Comparison of ENCODE assay signal across 8 cellular contexts in the genomic region with DNA sequence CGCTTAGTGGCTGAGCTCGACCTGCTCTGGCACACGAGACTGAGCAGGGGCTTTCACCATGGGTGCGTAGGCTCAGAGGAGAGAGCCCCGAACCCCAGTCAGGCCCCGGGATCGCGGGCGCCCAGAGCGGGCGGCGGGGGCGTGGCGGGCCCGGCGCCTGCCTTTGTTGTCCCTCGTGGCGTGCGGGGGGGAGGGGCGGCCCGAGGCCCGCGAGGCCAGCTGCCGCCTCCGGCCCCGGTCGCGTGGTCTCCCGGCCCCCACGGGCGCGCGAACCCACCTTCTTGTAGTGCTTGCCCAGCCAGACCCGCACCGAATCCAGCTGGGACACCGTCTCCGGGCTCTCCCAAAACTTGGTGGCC. TPM values are rescaled to one million over a fixed set of nuclear protein-coding genes. Genes with fewer than 3 reads are reported as not detected.
DNase-seq lines count a peak whose midpoint lies in the region; ATAC-seq and TF ChIP-seq lines count a peak whose summit lies in the region.

No MANE protein-coding gene starts in this region.

- DNase-seq in NCI-H2196 (lab: John Stamatoyannopoulos, UW; ENCODE audit: unreplicated experiment), result peak; percentile 35
- no peak for DNase-seq in NCI-H2196 treated with DMSO at 0.1 percent for 48 hours (lab: John Stamatoyannopoulos, UW; ENCODE audit: unreplicated experiment)
- DNase-seq in RPMI7951 (ENCODE audit: low read depth), result peak; percentile 40
- DNase-seq in activated naive CD4-positive, alpha-beta T cell treated with anti-CD3 and anti-CD28 coated beads, Interleukin-2, amount 50 U/mL, for 72 hours (ENCODE audit: low spot score in 2 of 2), result peak; percentile 72 to 75
- peak; percentile 73 for DNase-seq in left cardiac atrium
- DNase-seq in psoas muscle, result peak; percentile 73 to 84
- no peak for DNase-seq in vagina (ENCODE audit: extremely low spot score in 2 of 2)

- H3K27ac ChIP-seq in psoas muscle (peak overlapping the region; percentile 100), vagina (peak overlapping the region; percentile 99)

- intact Hi-C loops in left cardiac atrium (cut with DNase I) (no loop called here), psoas muscle (cut with DNase I) (no loop called here), vagina (cut with DNase I) (no loop called here)

- peak; percentile 48 for ATAC-seq in HG02885 (IDR thresholded peaks at IDR 0.05; ENCODE audit: poor library complexity, unreplicated experiment)
- peak; percentile 43 to 44 for ATAC-seq in activated naive CD4-positive, alpha-beta T cell treated with anti-CD3 and anti-CD28 coated beads, Interleukin-2, amount 50 U/mL, for 72 hours
- ATAC-seq in left cardiac atrium, result peak; percentile 57 to 76
- peak; percentile 45 to 68 (median 56) for ATAC-seq in psoas muscle

- no peaks in the 10 kb centered on the region for H3K9me3 Mint-ChIP-seq in activated naive CD4-positive, alpha-beta T cell treated with anti-CD3 and anti-CD28 coated beads, Interleukin-2, amount 50 U/mL, for 72 hours

- TF ChIP-seq CTCF in psoas muscle (IDR thresholded peaks at IDR 0.05), result no peak
- TF ChIP-seq CTCF in vagina (IDR thresholded peaks at IDR 0.05), result no peak

- H3K27me3 ChIP-seq in psoas muscle (ENCODE audit: insufficient read depth in 3 of 3, low read length in 2 of 3), result no peaks in the 10 kb centered on the region
- no peaks in the 10 kb centered on the region for H3K27me3 ChIP-seq in vagina

- H3K9me3 ChIP-seq in psoas muscle (no peaks in the 10 kb centered on the region), vagina (no peaks in the 10 kb centered on the region)

- peak overlapping the region; percentile 91 for H3K4me3 ChIP-seq in psoas muscle
- peak overlapping the region; percentile 82 to 83 for H3K4me3 ChIP-seq in vagina

- H3K27ac Mint-ChIP-seq in activated naive CD4-positive, alpha-beta T cell treated with anti-CD3 and anti-CD28 coated beads, Interleukin-2, amount 50 U/mL, for 72 hours, result peak overlapping the region; percentile 90

- WGBS in psoas muscle, 3 donors, result 0 to 1% (median 0%) methylated on average over 24 to 37 of the region's 37 CpGs

- peaks cover 11 to 12% of the 10 kb centered on the region in 2 donors for H3K36me3 Mint-ChIP-seq in activated naive CD4-positive, alpha-beta T cell treated with anti-CD3 and anti-CD28 coated beads, Interleukin-2, amount 50 U/mL, for 72 hours

- TF ChIP-seq POLR2A in vagina (IDR thresholded peaks at IDR 0.05), result no peak

- H3K4me1 ChIP-seq in psoas muscle (peaks cover 29% of the 10 kb centered on the region), vagina (peaks cover 36% of the 10 kb centered on the region)

- H3K36me3 ChIP-seq in psoas muscle (ENCODE audit: insufficient read depth in 1 of 2, low read depth in 1 of 2) (no peaks in the 10 kb centered on the region), vagina (no peaks in the 10 kb centered on the region)

RNA-seq across cellular contexts. Expression of gene SMARCC1, which starts 0.4 kb away (rescaled TPM):
- 35.6 and 38.7 TPM in 2 replicates for total RNA-seq in RPMI7951 (2014; rRNA removed; shearing (Covaris generic))
- 100 to 1,000 TPM in 1 of 2 donors, 10 to 100 TPM in 1; 98.9 to 138 TPM for total RNA-seq in activated naive CD4-positive, alpha-beta T cell treated with anti-CD3 and anti-CD28 coated beads, Interleukin-2, amount 50 U/mL, for 72 hours
- total RNA-seq in left cardiac atrium (10 to 100 TPM; 28.0 to 29.9 TPM), psoas muscle (10 to 100 TPM; 29.2 to 54.3 (median 35.7) TPM), vagina (39.0 TPM)
- 10 to 100 TPM; 10.7 to 38.8 (median 18.2) TPM for polyA plus RNA-seq in psoas muscle

RNA-seq across cellular contexts. Expression of gene DHX30, which starts 21.6 kb away (rescaled TPM):
- total RNA-seq in RPMI7951 (2014; rRNA removed; shearing (Covaris generic)), result 57.2 and 58.3 TPM in 2 replicates
- total RNA-seq in activated naive CD4-positive, alpha-beta T cell treated with anti-CD3 and anti-CD28 coated beads, Interleukin-2, amount 50 U/mL, for 72 hours, result 10 to 100 TPM; 62.2 to 84.4 TPM
- total RNA-seq in left cardiac atrium, result 10 to 100 TPM; 39.7 to 50.5 TPM
- 10 to 100 TPM; 43.3 to 62.3 (median 52.3) TPM for total RNA-seq in psoas muscle
- 10 to 100 TPM; 40.6 to 57.2 (median 48.8) TPM for polyA plus RNA-seq in psoas muscle
- total RNA-seq in vagina, result 55.0 TPM

Comparison
In these comparisons a context has a peak if more than half of its experiments do, and no peak if none do; other contexts are left out.
1. DNase-seq: peak in NCI-H2196 (single experiment), RPMI7951 (single experiment), activated naive CD4-positive, alpha-beta T cell treated with anti-CD3 and anti-CD28 coated beads, Interleukin-2, amount 50 U/mL, for 72 hours (2 of 2), left cardiac atrium (single experiment) and psoas muscle (2 of 2); none in NCI-H2196 treated with DMSO at 0.1 percent for 48 hours (single experiment) and vagina (0 of 2).
2. Peak in every context shown above with its lines, with median percentiles within 50 percentile points of each other: ATAC-seq.